In the genomic region with DNA sequence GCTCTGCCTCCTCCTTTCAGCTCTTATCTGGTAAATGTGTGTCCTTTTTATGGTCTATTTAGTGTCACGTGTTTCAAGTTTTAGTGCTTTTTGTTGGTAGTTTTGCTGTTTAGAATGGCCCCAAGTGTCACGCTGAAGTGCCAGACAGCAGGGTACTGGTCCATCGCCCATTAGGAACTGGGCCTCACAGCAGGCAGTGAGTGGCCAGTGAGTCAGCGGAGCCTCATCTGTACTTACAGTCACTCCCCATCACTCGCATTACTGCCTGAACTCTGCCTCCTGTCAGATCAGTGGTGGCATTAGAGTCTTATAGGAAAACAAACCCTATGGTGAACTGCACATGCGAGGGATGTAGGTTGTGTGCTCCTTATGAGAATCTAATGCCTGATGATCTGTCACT, we compare ENCODE assay signal across 18 cellular contexts.
DNase-seq lines count a peak whose midpoint lies in the region; ATAC-seq, FAIRE-seq and TF ChIP-seq lines count a peak whose summit lies in the region.
"Had no signal": no experiment of that assay in that cellular context is flagged by ENCODE, and none has a peak within 500 bp of the region (broad histone marks: within the 10 kb centered on the region; RNA-seq: fewer than 3 reads in every experiment).

No MANE protein-coding gene starts in this region.

- no peak for FAIRE-seq in GM12891 (lab: Jason Lieb, UNC)
- FAIRE-seq: endometrium had no signal

- no peak for TF ChIP-seq CTCF in astrocyte of the spinal cord (IDR thresholded peaks at IDR 0.05; ENCODE audit: low read depth, low read length)

- ATAC-seq in HG03354 (IDR thresholded peaks at IDR 0.05; ENCODE audit: poor library complexity, severe bottlenecking, unreplicated experiment) = no peak
- ATAC-seq: activated CD8-positive, alpha-beta T cell treated with anti-CD3 and anti-CD28 coated beads for 36 hours; sciatic nerve had no signal

- H3K4me3 ChIP-seq in astrocyte of the spinal cord (ENCODE audit: low read depth, low read length) = no peak overlapping the region
- H3K4me3 ChIP-seq: left ventricle myocardium inferior had no signal

- peak; percentile 41 for DNase-seq in EH (ENCODE audit: low read depth)
- DNase-seq in LHCN-M2 (ENCODE audit: low read depth) = peak; percentile 53
- DNase-seq in astrocyte of the spinal cord (ENCODE audit: low read depth, low spot score) = peak; percentile 41
- DNase-seq in kidney tubule cell (ENCODE audit: low spot score) = peak; percentile 81
- DNase-seq in activated CD4-positive, alpha-beta T cell treated with anti-CD3 and anti-CD28 coated beads, Interleukin-2, amount 50 U/mL, for 1 hour = no peak
- no peak for DNase-seq in cerebellar nuclear complex (lab: John Stamatoyannopoulos, UW)
- DNase-seq in GM12891 (ENCODE audit: insufficient read length, low spot score) = no peak
- DNase-seq: activated B cell treated with CpG ODN at 0.5 μM for 24 hours; activated CD8-positive, alpha-beta T cell treated with anti-CD3 and anti-CD28 coated beads for 36 hours; activated gamma-delta T cell treated with Interleukin-2 at 50 U/mL for 16 hours; GDM1; left ventricle myocardium inferior; NCI-H146; NCI-H524; substantia nigra had no signal

- in situ Hi-C loops in astrocyte of the spinal cord (cut with HindIII; ENCODE audit: low sequenced_read_pairs) = no loop called here

- no peak for TF ChIP-seq POLR2A in GM12891 (IDR thresholded peaks at IDR 0.05; ENCODE audit: low read depth, low read length)

TF ChIP-seq in GM12891, 5 proteins besides CTCF, POLR2A, EP300 and RAD21:
- TF ChIP-seq TAF1 (IDR thresholded peaks at IDR 0.05; ENCODE audit: low read depth, low read length) (no peak), POU2F2 (IDR thresholded peaks at IDR 0.05; ENCODE audit: low read depth, low read length) (no peak), SPI1 (IDR thresholded peaks at IDR 0.05; ENCODE audit: low read depth, low read length) (no peak), POLR2AphosphoS5 (IDR thresholded peaks at IDR 0.05; ENCODE audit: low read depth, low read length) (no peak), PAX5 (IDR thresholded peaks at IDR 0.05; ENCODE audit: insufficient read depth, low read length, severe bottlenecking) (no peak)

Comparison
In these comparisons a context has a peak if more than half of its experiments do, and no peak if none do; other contexts are left out.
1. DNase-seq: peak in EH (single experiment), LHCN-M2 (single experiment), astrocyte of the spinal cord (single experiment) and kidney tubule cell (single experiment); none in activated CD4-positive, alpha-beta T cell treated with anti-CD3 and anti-CD28 coated beads, Interleukin-2, amount 50 U/mL, for 1 hour (single experiment), cerebellar nuclear complex (0 of 2) and GM12891 (single experiment).